In the genomic region with DNA sequence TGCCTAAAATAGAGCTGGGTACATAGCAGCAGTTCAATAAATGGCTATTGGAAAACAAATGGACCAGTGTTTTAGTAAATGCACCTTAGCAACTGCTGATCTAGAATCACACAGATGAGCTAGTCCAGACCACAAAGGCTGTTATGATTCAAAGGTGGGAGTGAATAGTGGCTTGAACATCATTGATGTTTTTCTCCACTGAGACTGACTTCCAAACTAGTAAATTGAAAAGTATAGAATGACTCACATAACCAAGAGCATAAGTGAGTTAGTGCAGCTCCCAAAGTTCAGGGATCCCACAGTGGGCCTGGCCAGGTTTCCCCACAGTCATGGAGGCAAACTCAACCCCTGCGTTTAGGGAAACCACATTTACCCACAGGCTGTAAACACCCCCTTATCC, we compare ENCODE assay signal across 19 cellular contexts.
"Had no signal": no experiment of that assay in that cellular context is flagged by ENCODE, and none has a peak within 500 bp of the region (broad histone marks: within the 10 kb centered on the region; RNA-seq: fewer than 3 reads in every experiment).

No MANE protein-coding gene starts in this region.

- H3K4me1 Mint-ChIP-seq: activated naive CD4-positive, alpha-beta T cell treated with anti-CD3 and anti-CD28 coated beads, Interleukin-2, amount 50 U/mL, for 24 hours; immature natural killer cell; natural killer cell had no signal

- ATAC-seq: heart right ventricle, natural killer cell, pancreas, sciatic nerve had no signal

- H3K9me3 Mint-ChIP-seq: activated naive CD4-positive, alpha-beta T cell treated with anti-CD3 and anti-CD28 coated beads, Interleukin-2, amount 50 U/mL, for 24 hours; immature natural killer cell; natural killer cell; T-helper 1 cell treated with Interleukin-12 subunit alpha and Interleukin-12 subunit beta and Interleukin-4 antibody, amounts not matched to agents 30 μg/mL and 1 μg/mL, for 36 hours had no signal

- DNase-seq: activated CD8-positive, alpha-beta memory T cell treated with anti-CD3 and anti-CD28 coated beads for 24 hours; activated effector memory CD4-positive, alpha-beta T cell treated with anti-CD3 and anti-CD28 coated beads, Interleukin-2, amount 50 U/mL, for 16 hours; amniotic stem cell; dermis blood vessel endothelial cell; effector memory CD4-positive, alpha-beta T cell; esophagus squamous epithelium; heart right ventricle; immature natural killer cell; kidney glomerular epithelial cell; left ventricle myocardium inferior; natural killer cell; pancreas; SIG-M5; stimulated activated CD4-positive, alpha-beta T cell treated with anti-CD3 and anti-CD28 coated beads, Interleukin-4, amount 100 ng/mL, for 24 hours; stimulated activated naive CD4-positive, alpha-beta T cell treated with Interleukin-2 at 50 U/mL for 16 hours; uterus had no signal

- H3K4me3 Mint-ChIP-seq: activated naive CD4-positive, alpha-beta T cell treated with anti-CD3 and anti-CD28 coated beads, Interleukin-2, amount 50 U/mL, for 24 hours; immature natural killer cell; natural killer cell; T-helper 1 cell treated with Interleukin-12 subunit alpha and Interleukin-12 subunit beta and Interleukin-4 antibody, amounts not matched to agents 30 μg/mL and 1 μg/mL, for 36 hours had no signal

- H3K36me3 Mint-ChIP-seq: activated naive CD4-positive, alpha-beta T cell treated with anti-CD3 and anti-CD28 coated beads, Interleukin-2, amount 50 U/mL, for 24 hours; immature natural killer cell; natural killer cell had no signal

- H3K27ac Mint-ChIP-seq: activated naive CD4-positive, alpha-beta T cell treated with anti-CD3 and anti-CD28 coated beads, Interleukin-2, amount 50 U/mL, for 24 hours; immature natural killer cell; natural killer cell; T-helper 1 cell treated with Interleukin-12 subunit alpha and Interleukin-12 subunit beta and Interleukin-4 antibody, amounts not matched to agents 30 μg/mL and 1 μg/mL, for 36 hours had no signal
